ENCODE assay signal across 12 cellular contexts in the genomic region with DNA sequence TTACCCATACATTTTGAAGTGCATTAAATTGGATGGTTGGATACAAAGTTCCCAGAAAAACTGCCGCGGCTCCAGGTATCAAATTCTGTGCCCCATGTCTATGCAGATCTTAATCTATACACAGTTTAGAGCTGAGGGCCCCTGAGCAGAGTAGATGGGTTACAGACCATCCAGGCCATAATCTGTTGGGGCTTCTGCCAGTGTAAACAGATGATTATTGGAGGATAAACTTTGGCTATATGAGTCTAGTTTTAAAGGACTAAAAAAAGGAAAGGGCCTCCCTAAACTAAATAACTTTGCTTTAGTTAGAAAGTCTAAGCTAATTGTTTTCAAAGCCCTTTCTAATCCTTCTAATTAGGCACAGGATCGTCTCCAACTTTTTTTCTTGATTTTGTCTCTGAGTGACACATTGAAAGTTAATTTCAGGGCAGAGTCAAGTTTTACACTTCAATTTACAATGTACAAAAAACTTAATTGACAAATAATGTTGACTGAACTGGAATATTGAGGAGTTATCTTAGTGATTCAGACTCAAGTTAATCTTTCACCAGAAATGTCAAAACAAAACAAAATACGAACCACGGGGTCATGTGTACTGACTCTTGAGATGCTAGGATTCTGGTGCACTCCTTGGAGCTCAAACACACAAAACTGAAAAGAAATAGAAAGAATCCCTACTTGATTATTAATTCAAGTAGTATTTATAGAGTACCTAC.
DNase-seq lines count a peak whose midpoint lies in the region; ATAC-seq and TF ChIP-seq lines count a peak whose summit lies in the region.
"Had no signal": no experiment of that assay in that cellular context is flagged by ENCODE, and none has a peak within 500 bp of the region (broad histone marks: within the 10 kb centered on the region; RNA-seq: fewer than 3 reads in every experiment).

No MANE protein-coding gene starts in this region.

- no peak overlapping the region for H3K4me3 Mint-ChIP-seq in stimulated activated memory B cell treated with anti-CD40 and anti-IgM and Interleukin-4, amounts not matched to agents 10 μg/mL and 1 μg/mL and 100 μg/mL, for 72 hours

- no peaks in the 10 kb centered on the region for H3F3A ChIP-seq in PC-3 (ENCODE audit: low read length, unreplicated experiment)

- POLR2A ChIA-PET in HEK293 (lab: Yijun Ruan, JAX) (interaction anchor here (0.6 to 2.4 kb wide), 6 partner anchors 10 to 860 kb away, joined by 3 to 8 read pairs (median 4); a partner anchor contains a TSS), PC-3 (lab: Charles Lee; ENCODE audit: unreplicated experiment) (interaction anchor here (0.6 to 0.7 kb wide), 2 partner anchors 38 to 233 kb away, joined by 3 read pairs; no protein-coding TSS in a partner anchor)

- ATAC-seq in PC-3 (no peak), GM18868 (IDR thresholded peaks at IDR 0.05; ENCODE audit: unreplicated experiment) (no peak)
- ATAC-seq in stimulated activated memory B cell treated with anti-CD40 and anti-IgM and Interleukin-4, amounts not matched to agents 10 μg/mL and 1 μg/mL and 100 μg/mL, for 72 hours = no peak

- H3K9me3 Mint-ChIP-seq in stimulated activated memory B cell treated with anti-CD40 and anti-IgM and Interleukin-4, amounts not matched to agents 10 μg/mL and 1 μg/mL and 100 μg/mL, for 72 hours = no peaks in the 10 kb centered on the region
- H3K9me3 Mint-ChIP-seq: activated naive CD4-positive, alpha-beta T cell treated with anti-CD3 and anti-CD28 coated beads, Interleukin-2, amount 50 U/mL, for 72 hours had no signal

- peak overlapping the region; percentile 78 for H3K27ac Mint-ChIP-seq in stimulated activated memory B cell treated with anti-CD40 and anti-IgM and Interleukin-4, amounts not matched to agents 10 μg/mL and 1 μg/mL and 100 μg/mL, for 72 hours

- H3K9me2 ChIP-seq in PC-3 (replicated peaks; ENCODE audit: low read length) = no peaks in the 10 kb centered on the region

- H3K9ac ChIP-seq in PC-3 (ENCODE audit: low read length) = no peak overlapping the region

- no peaks in the 10 kb centered on the region for H3K27me3 Mint-ChIP-seq in stimulated activated memory B cell treated with anti-CD40 and anti-IgM and Interleukin-4, amounts not matched to agents 10 μg/mL and 1 μg/mL and 100 μg/mL, for 72 hours

- BruUV-seq in PC-3 (replicated peaks; lab: Mats Ljungman, UMichigan) = no TSS peak

- H3K4me3 ChIP-seq in HEK293 (ENCODE audit: low read depth, low read length) (no peak overlapping the region), PC-3 (ENCODE audit: low read length) (peak overlapping the region; percentile 59), fibroblast of the aortic adventitia (ENCODE audit: low read depth, low read length) (no peak overlapping the region)
- H3K4me3 ChIP-seq: colonic mucosa, thyroid gland had no signal

- H3K27me3 ChIP-seq in PC-3 (ENCODE audit: low read length) = no peaks in the 10 kb centered on the region
- H3K27me3 ChIP-seq: colonic mucosa, thyroid gland had no signal

- no peaks in the 10 kb centered on the region for H3K9me3 ChIP-seq in HEK293 (ENCODE audit: control insufficient read depth, insufficient read depth, low read depth, low read length)
- no peaks in the 10 kb centered on the region for H3K9me3 ChIP-seq in PC-3 (ENCODE audit: low read length)
- H3K9me3 ChIP-seq: colonic mucosa, thyroid gland had no signal

- H3K36me3 Mint-ChIP-seq in stimulated activated memory B cell treated with anti-CD40 and anti-IgM and Interleukin-4, amounts not matched to agents 10 μg/mL and 1 μg/mL and 100 μg/mL, for 72 hours = no peaks in the 10 kb centered on the region
- H3K36me3 Mint-ChIP-seq: activated naive CD4-positive, alpha-beta T cell treated with anti-CD3 and anti-CD28 coated beads, Interleukin-2, amount 50 U/mL, for 72 hours; CD4-positive, CD25-positive, alpha-beta regulatory T cell had no signal

- peaks cover 11% of the 10 kb centered on the region for H3K4me1 ChIP-seq in HEK293 (ENCODE audit: control insufficient read depth, insufficient read depth, low read length)
- peaks cover 20% of the 10 kb centered on the region for H3K4me1 ChIP-seq in PC-3 (ENCODE audit: insufficient read depth, low read length)

- peak overlapping the region; percentile 92 for H2AFZ ChIP-seq in PC-3 (ENCODE audit: low read length)

- H3K4me1 Mint-ChIP-seq in stimulated activated memory B cell treated with anti-CD40 and anti-IgM and Interleukin-4, amounts not matched to agents 10 μg/mL and 1 μg/mL and 100 μg/mL, for 72 hours = peaks cover 7% of the 10 kb centered on the region

- CTCF ChIA-PET in HEK293 (lab: Yijun Ruan, JAX) (interaction anchor here (0.5 to 2.7 kb wide), 53 partner anchors 9 to 1378 kb away, joined by 3 to 19 read pairs (median 4); no protein-coding TSS in a partner anchor), PC-3 (lab: Charles Lee) (interaction anchor here (0.6 to 1.5 kb wide), 8 partner anchors 17 to 233 kb away, joined by 3 to 10 read pairs (median 3); no protein-coding TSS in a partner anchor)

- H3K36me3 ChIP-seq in HEK293 (ENCODE audit: control insufficient read depth in 2 of 2, insufficient read depth in 1 of 2, low read length in 2 of 2) = no peaks in the 10 kb centered on the region
- H3K36me3 ChIP-seq in PC-3 (ENCODE audit: low read depth, low read length) = no peaks in the 10 kb centered on the region
- H3K36me3 ChIP-seq: colonic mucosa, thyroid gland had no signal

- intact Hi-C loops in PC-3 (cut with micrococcal nuclease) = loop anchor here (10.0 kb wide), 1 partner anchor 129 kb away; a partner anchor contains a TSS

- no peak for TF ChIP-seq CTCF in HEK293 (tag by site-specific recombination; IDR thresholded peaks at IDR 0.05)
- TF ChIP-seq CTCF in PC-3 (conservative IDR thresholded peaks at IDR 0.05; ENCODE audit: low read depth, low read length) = no peak
- TF ChIP-seq CTCF in fibroblast of the aortic adventitia (IDR thresholded peaks at IDR 0.05; ENCODE audit: insufficient read depth, low read length) = no peak

- H3K27ac ChIP-seq in HEK293 (ENCODE audit: extremely low read depth, low read depth, low read length) (peak overlapping the region; percentile 71), PC-3 (ENCODE audit: low read length) (no peak overlapping the region)
- H3K27ac ChIP-seq: colonic mucosa, thyroid gland had no signal

- H4K20me1 ChIP-seq in PC-3 (ENCODE audit: low read length) = no peaks in the 10 kb centered on the region

- peak overlapping the region; percentile 88 for H3K4me2 ChIP-seq in PC-3 (ENCODE audit: low read length)

- no peaks in the 10 kb centered on the region for H3K79me2 ChIP-seq in PC-3 (ENCODE audit: low read length)

- DNase-seq in PC-3 (no peak), fibroblast of the aortic adventitia (ENCODE audit: low read depth) (peak; percentile 8), DMS153 treated with DMSO at 0.1 percent for 48 hours (lab: John Stamatoyannopoulos, UW; ENCODE audit: unreplicated experiment) (no peak), hypothalamus (lab: John Stamatoyannopoulos, UW) (no peak)
- no peak for DNase-seq in effector CD8-positive, alpha-beta T cell (lab: John Stamatoyannopoulos, UW)

TF ChIP-seq in HEK293, 187 proteins besides CTCF, POLR2A, EP300 and RAD21 (continues in another document):
- 0 out of 2 replicates have a peak, but pooled peaks have one; percentile 24 for TF ChIP-seq ZNF335 (tag by site-specific recombination; conservative IDR thresholded peaks at IDR 0.05)
- TF ChIP-seq, protein P1, sequence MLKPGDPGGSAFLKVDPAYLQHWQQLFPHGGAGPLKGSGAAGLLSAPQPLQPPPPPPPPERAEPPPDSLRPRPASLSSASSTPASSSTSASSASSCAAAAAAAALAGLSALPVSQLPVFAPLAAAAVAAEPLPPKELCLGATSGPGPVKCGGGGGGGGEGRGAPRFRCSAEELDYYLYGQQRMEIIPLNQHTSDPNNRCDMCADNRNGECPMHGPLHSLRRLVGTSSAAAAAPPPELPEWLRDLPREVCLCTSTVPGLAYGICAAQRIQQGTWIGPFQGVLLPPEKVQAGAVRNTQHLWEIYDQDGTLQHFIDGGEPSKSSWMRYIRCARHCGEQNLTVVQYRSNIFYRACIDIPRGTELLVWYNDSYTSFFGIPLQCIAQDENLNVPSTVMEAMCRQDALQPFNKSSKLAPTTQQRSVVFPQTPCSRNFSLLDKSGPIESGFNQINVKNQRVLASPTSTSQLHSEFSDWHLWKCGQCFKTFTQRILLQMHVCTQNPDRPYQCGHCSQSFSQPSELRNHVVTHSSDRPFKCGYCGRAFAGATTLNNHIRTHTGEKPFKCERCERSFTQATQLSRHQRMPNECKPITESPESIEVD (tag by site-specific recombination; IDR thresholded peaks at IDR 0.05) = peak; percentile 94
- peak; percentile 64; the same call in 1 of the 2 replicates for TF ChIP-seq MZF1 (tag by site-specific recombination; IDR thresholded peaks at IDR 0.05; ENCODE audit: borderline replicate concordance)
- TF ChIP-seq ZBTB8A (tag by site-specific recombination; IDR thresholded peaks at IDR 0.05) = no peak; the same call in 1 of the 2 replicates
- TF ChIP-seq ZXDB (tag by site-specific recombination; IDR thresholded peaks at IDR 0.05) = peak; percentile 80
- TF ChIP-seq OSR2 (tag by site-specific recombination; IDR thresholded peaks at IDR 0.05) = peak; percentile 82
- TF ChIP-seq FEZF1 (tag by site-specific recombination; IDR thresholded peaks at IDR 0.05) = peak; percentile 73
- TF ChIP-seq ZNF155 (tag by site-specific recombination; IDR thresholded peaks at IDR 0.05) = no peak
- no peak for TF ChIP-seq ZNF10 (tag by site-specific recombination; IDR thresholded peaks at IDR 0.05)
- peak; percentile 54 for TF ChIP-seq ZBTB20 (tag by site-specific recombination; IDR thresholded peaks at IDR 0.05)
